Comparison of ENCODE assay signal across 33 cellular contexts in genomic region chr4:77715414-77716290, GRCh38.
DNase-seq lines count a peak whose midpoint lies in the region; ATAC-seq, FAIRE-seq and TF ChIP-seq lines count a peak whose summit lies in the region.
"Had no signal": no experiment of that assay in that cellular context is flagged by ENCODE, and none has a peak within 500 bp of the region (broad histone marks: within the 10 kb centered on the region; RNA-seq: fewer than 3 reads in every experiment).

No MANE protein-coding gene starts in this region.

- H2AFZ ChIP-seq in astrocyte (ENCODE audit: low read depth, low read length) = no peak overlapping the region

- H3K4me1 Mint-ChIP-seq in activated CD8-positive, alpha-beta memory T cell treated with anti-CD3 and anti-CD28 coated beads, Interleukin-2, amount 10 ng/mL, durations not matched to agents 7 days and 5 days = peaks cover 31% of the 10 kb centered on the region
- H3K4me1 Mint-ChIP-seq in activated CD4-positive, alpha-beta memory T cell treated with anti-CD3 and anti-CD28 coated beads for 36 hours (ENCODE audit: low read depth) = peaks cover 24% of the 10 kb centered on the region
- peaks cover 9% of the 10 kb centered on the region for H3K4me1 Mint-ChIP-seq in astrocyte (ENCODE audit: low read depth, unreplicated experiment)

- peak; percentile 49 for ATAC-seq in activated CD8-positive, alpha-beta memory T cell treated with anti-CD3 and anti-CD28 coated beads, Interleukin-2, amount 10 ng/mL, durations not matched to agents 7 days and 5 days
- peak; percentile 82 for ATAC-seq in stimulated activated naive CD8-positive, alpha-beta T cell treated with anti-CD3 and anti-CD28 coated beads, Interleukin-15, Interleukin-2, amounts not matched to agents 100 U/mL and 50 U/mL, for 24 hours
- no peak for ATAC-seq in HG03378 (IDR thresholded peaks at IDR 0.05; ENCODE audit: unreplicated experiment)
- ATAC-seq: A549, gastrocnemius medialis had no signal

- H3K4me1 ChIP-seq in astrocyte (ENCODE audit: insufficient read depth, low read length) = no peaks in the 10 kb centered on the region
- H3K4me1 ChIP-seq: A549, vagina had no signal

- H3K4me2 ChIP-seq in astrocyte (ENCODE audit: low read length) = no peak overlapping the region
- H3K4me2 ChIP-seq: A549, KMS-11 had no signal

- H4K20me1 ChIP-seq in astrocyte (ENCODE audit: insufficient read depth, low read length) = no peaks in the 10 kb centered on the region

- no peak overlapping the region for H3K27ac ChIP-seq in astrocyte (ENCODE audit: low read depth, low read length)
- H3K27ac ChIP-seq: A549, gastrocnemius medialis, HL-60, KMS-11, thyroid gland, vagina had no signal

- intact Hi-C loops in activated CD4-positive, alpha-beta memory T cell treated with anti-CD3 and anti-CD28 coated beads for 36 hours (cut with micrococcal nuclease) = loop anchor here (5.0 kb wide), 1 partner anchor 147 kb away; the partner anchor contains the start of gene MRPL1

- POLR2A ChIA-PET in activated CD4-positive, alpha-beta memory T cell treated with anti-CD3 and anti-CD28 coated beads for 36 hours (lab: Charles Lee) = no interaction called here
- POLR2A ChIA-PET in HEK293T (lab: Yijun Ruan, JAX) = no interaction called here

- no peaks in the 10 kb centered on the region for H3K9me3 Mint-ChIP-seq in activated CD8-positive, alpha-beta memory T cell treated with anti-CD3 and anti-CD28 coated beads, Interleukin-2, amount 10 ng/mL, durations not matched to agents 7 days and 5 days (ENCODE audit: low read depth)
- H3K9me3 Mint-ChIP-seq in activated CD4-positive, alpha-beta memory T cell treated with anti-CD3 and anti-CD28 coated beads for 36 hours = no peaks in the 10 kb centered on the region
- H3K9me3 Mint-ChIP-seq in astrocyte (ENCODE audit: unreplicated experiment) = no peaks in the 10 kb centered on the region
- H3K9me3 Mint-ChIP-seq: CD8-positive, alpha-beta memory T cell; HFFc6 had no signal

- H3K4me3 ChIP-seq in astrocyte (ENCODE audit: insufficient read depth, low read depth, low read length) = no peak overlapping the region
- H3K4me3 ChIP-seq: A549, gastrocnemius medialis, stomach, thyroid gland, vagina had no signal

- CTCF ChIA-PET in activated CD8-positive, alpha-beta memory T cell treated with anti-CD3 and anti-CD28 coated beads, Interleukin-2, amount 10 ng/mL, durations not matched to agents 7 days and 5 days (lab: Charles Lee) = interaction anchor here (1.3 kb wide), 1 partner anchor 13 kb away, joined by 4 read pairs; no protein-coding TSS in a partner anchor
- CTCF ChIA-PET in activated CD4-positive, alpha-beta memory T cell treated with anti-CD3 and anti-CD28 coated beads for 36 hours (lab: Charles Lee) = interaction anchor here (0.6 kb wide), 1 partner anchor 931 kb away, joined by 3 read pairs; no protein-coding TSS in a partner anchor
- CTCF ChIA-PET in HEK293T (lab: Yijun Ruan, JAX) = no interaction called here

- no peaks in the 10 kb centered on the region for H3K27me3 Mint-ChIP-seq in activated CD8-positive, alpha-beta memory T cell treated with anti-CD3 and anti-CD28 coated beads, Interleukin-2, amount 10 ng/mL, durations not matched to agents 7 days and 5 days
- H3K27me3 Mint-ChIP-seq in activated CD4-positive, alpha-beta memory T cell treated with anti-CD3 and anti-CD28 coated beads for 36 hours = no peaks in the 10 kb centered on the region
- no peaks in the 10 kb centered on the region for H3K27me3 Mint-ChIP-seq in astrocyte (ENCODE audit: low read depth, unreplicated experiment)
- H3K27me3 Mint-ChIP-seq: CD8-positive, alpha-beta memory T cell had no signal

- H3K27ac Mint-ChIP-seq in activated CD8-positive, alpha-beta memory T cell treated with anti-CD3 and anti-CD28 coated beads, Interleukin-2, amount 10 ng/mL, durations not matched to agents 7 days and 5 days = peak overlapping the region; percentile 65
- H3K27ac Mint-ChIP-seq in activated CD4-positive, alpha-beta memory T cell treated with anti-CD3 and anti-CD28 coated beads for 36 hours = peak overlapping the region; percentile 54
- H3K27ac Mint-ChIP-seq in astrocyte (ENCODE audit: unreplicated experiment) = no peak overlapping the region
- H3K27ac Mint-ChIP-seq: HFFc6 had no signal

- no peak overlapping the region for H3K4me3 Mint-ChIP-seq in activated CD8-positive, alpha-beta memory T cell treated with anti-CD3 and anti-CD28 coated beads, Interleukin-2, amount 10 ng/mL, durations not matched to agents 7 days and 5 days
- H3K4me3 Mint-ChIP-seq in activated CD4-positive, alpha-beta memory T cell treated with anti-CD3 and anti-CD28 coated beads for 36 hours = no peak overlapping the region
- no peak overlapping the region for H3K4me3 Mint-ChIP-seq in astrocyte (ENCODE audit: unreplicated experiment)
- H3K4me3 Mint-ChIP-seq: CD8-positive, alpha-beta memory T cell; HFFc6 had no signal

- H3K36me3 Mint-ChIP-seq in activated CD8-positive, alpha-beta memory T cell treated with anti-CD3 and anti-CD28 coated beads, Interleukin-2, amount 10 ng/mL, durations not matched to agents 7 days and 5 days = peaks cover 48% of the 10 kb centered on the region
- peaks cover 29% of the 10 kb centered on the region for H3K36me3 Mint-ChIP-seq in activated CD4-positive, alpha-beta memory T cell treated with anti-CD3 and anti-CD28 coated beads for 36 hours
- peaks cover 8% of the 10 kb centered on the region for H3K36me3 Mint-ChIP-seq in astrocyte (ENCODE audit: low read depth, unreplicated experiment)

- H3K9me3 ChIP-seq in astrocyte (ENCODE audit: insufficient read depth, low read depth, low read length) = no peaks in the 10 kb centered on the region
- H3K9me3 ChIP-seq: A549, gastrocnemius medialis, stomach, thyroid gland, vagina had no signal

- H3K9ac ChIP-seq in astrocyte (ENCODE audit: low read length) = no peak overlapping the region
- H3K9ac ChIP-seq: KMS-11 had no signal

- no peaks in the 10 kb centered on the region for H3K36me3 ChIP-seq in astrocyte (ENCODE audit: insufficient read depth, low read length)
- H3K36me3 ChIP-seq: thyroid gland, vagina had no signal

- no peaks in the 10 kb centered on the region for H3K27me3 ChIP-seq in astrocyte (ENCODE audit: insufficient read depth, low read length)
- H3K27me3 ChIP-seq: gastrocnemius medialis, stomach, thyroid gland, vagina had no signal

- no peak for DNase-seq in activated CD8-positive, alpha-beta memory T cell treated with anti-CD3 and anti-CD28 coated beads, Interleukin-2, amount 10 ng/mL, durations not matched to agents 7 days and 5 days
- no peak for DNase-seq in activated CD8-positive, alpha-beta memory T cell treated with anti-CD3 and anti-CD28 coated beads, Interleukin-2, amount 50 U/mL, for 4 hours
- no peak for DNase-seq in activated CD4-positive, alpha-beta memory T cell treated with anti-CD3 and anti-CD28 coated beads for 36 hours
- no peak for DNase-seq in astrocyte (ENCODE audit: low read depth)
- no peak for DNase-seq in stimulated activated naive CD8-positive, alpha-beta T cell treated with anti-CD3 and anti-CD28 coated beads, Interleukin-15, Interleukin-2, amounts not matched to agents 100 U/mL and 50 U/mL, for 24 hours
- DNase-seq in HEK293T (ENCODE audit: extremely low spot score) = no peak
- no peak for DNase-seq in NCI-H2081 (lab: John Stamatoyannopoulos, UW)
- DNase-seq: activated effector memory CD4-positive, alpha-beta T cell treated with anti-CD3 and anti-CD28 coated beads, Interleukin-2, amount 50 U/mL, for 16 hours; AML-193; aorta; CD8-positive, alpha-beta memory T cell; dermis blood vessel endothelial cell; gastrocnemius medialis; HFFc6; hippocampal formation; mesendoderm; MM.1S; NCI-H1417; NCI-H2081 treated with DMSO at 0.1 percent for 48 hours; NCI-H345; NCI-H748 treated with DMSO at 0.1 percent for 48 hours; nucleus accumbens; stimulated activated CD4-positive, alpha-beta T cell treated with anti-CD3 and anti-CD28 coated beads, Interleukin-15, amount 100 ng/mL, for 24 hours; stomach; SW 1271; thyroid gland had no signal

- H3K79me2 ChIP-seq in astrocyte (ENCODE audit: insufficient read depth, low read length) = no peaks in the 10 kb centered on the region

- peak; percentile 45 for FAIRE-seq in astrocyte (lab: Jason Lieb, UNC)
- FAIRE-seq: A549, RCC 7860, TTC549 had no signal

- no peak for TF ChIP-seq CTCF in astrocyte (IDR thresholded peaks at IDR 0.05; ENCODE audit: insufficient read depth, low read depth, low read length)

TF ChIP-seq in HEK293T, 16 proteins besides CTCF, POLR2A, EP300 and RAD21:
- no peak for TF ChIP-seq LEF1 (IDR thresholded peaks at IDR 0.05; ENCODE audit: borderline replicate concordance)
